In genomic region chr3:102206506-102207145, GRCh38 we compare ENCODE assay signal across 12 cellular contexts.
DNase-seq lines count a peak whose midpoint lies in the region; ATAC-seq and TF ChIP-seq lines count a peak whose summit lies in the region.
"Had no signal": no experiment of that assay in that cellular context is flagged by ENCODE, and none has a peak within 500 bp of the region (broad histone marks: within the 10 kb centered on the region; RNA-seq: fewer than 3 reads in every experiment).

No MANE protein-coding gene starts in this region.

- no peak overlapping the region for H3K4me3 Mint-ChIP-seq in mesothelial cell of epicardium
- H3K4me3 Mint-ChIP-seq in activated CD8-positive, alpha-beta T cell treated with anti-CD3 and anti-CD28 coated beads for 36 hours, result no peak overlapping the region
- H3K4me3 Mint-ChIP-seq: naive B cell had no signal

- no peaks in the 10 kb centered on the region for H3K27me3 Mint-ChIP-seq in mesothelial cell of epicardium (ENCODE audit: low read depth)
- H3K27me3 Mint-ChIP-seq in activated CD8-positive, alpha-beta T cell treated with anti-CD3 and anti-CD28 coated beads for 36 hours, result peaks cover 1% of the 10 kb centered on the region

- CTCF ChIA-PET in activated CD8-positive, alpha-beta T cell treated with anti-CD3 and anti-CD28 coated beads for 36 hours (lab: Charles Lee), result no interaction called here

- H3K36me3 Mint-ChIP-seq in mesothelial cell of epicardium, result peaks cover 8% of the 10 kb centered on the region
- H3K36me3 Mint-ChIP-seq in activated CD8-positive, alpha-beta T cell treated with anti-CD3 and anti-CD28 coated beads for 36 hours (ENCODE audit: low read depth), result peaks cover 1% of the 10 kb centered on the region

- intact Hi-C loops in Right ventricle myocardium inferior (cut with DNase I) (no loop called here), cardiac septum (cut with DNase I) (no loop called here)
- intact Hi-C loops in activated CD8-positive, alpha-beta T cell treated with anti-CD3 and anti-CD28 coated beads for 36 hours (cut with micrococcal nuclease), result no loop called here

- ATAC-seq in Right ventricle myocardium inferior (peak; percentile 97), HG03571 (IDR thresholded peaks at IDR 0.05; ENCODE audit: unreplicated experiment) (no peak)
- ATAC-seq in activated CD8-positive, alpha-beta T cell treated with anti-CD3 and anti-CD28 coated beads for 36 hours, result no peak

- peak; percentile 73 for DNase-seq in Right ventricle myocardium inferior (ENCODE audit: missing footprints)
- DNase-seq in cardiac septum (ENCODE audit: low spot score), result no peak
- no peak for DNase-seq in epithelial cell of prostate (ENCODE audit: low read depth, low spot score)
- DNase-seq in mesothelial cell of epicardium (ENCODE audit: low spot score in 2 of 2, unreplicated experiment in 2 of 2), result no peak
- DNase-seq in SW480 (ENCODE audit: low spot score), result no peak
- no peak for DNase-seq in iPS-NIHi11 (ENCODE audit: low spot score)
- no peak for DNase-seq in activated CD8-positive, alpha-beta T cell treated with anti-CD3 and anti-CD28 coated beads for 36 hours
- DNase-seq: activated CD4-positive, CD25-positive, alpha-beta regulatory T cell treated with anti-CD3 and anti-CD28 coated beads, Interleukin-2, amount 50 U/mL, for 72 hours; naive B cell; NCI-H524 had no signal

- TF ChIP-seq CTCF in mesothelial cell of epicardium (IDR thresholded peaks at IDR 0.05; ENCODE audit: unreplicated experiment), result no peak
- no peak for TF ChIP-seq CTCF in activated CD8-positive, alpha-beta T cell treated with anti-CD3 and anti-CD28 coated beads for 36 hours (IDR thresholded peaks at IDR 0.05)

- peaks cover 8% of the 10 kb centered on the region for H3K4me1 Mint-ChIP-seq in mesothelial cell of epicardium
- no peaks in the 10 kb centered on the region for H3K4me1 Mint-ChIP-seq in activated CD8-positive, alpha-beta T cell treated with anti-CD3 and anti-CD28 coated beads for 36 hours (ENCODE audit: low read depth)

- H3K9me3 Mint-ChIP-seq in mesothelial cell of epicardium, result peaks cover 34% of the 10 kb centered on the region
- peaks cover 5% of the 10 kb centered on the region for H3K9me3 Mint-ChIP-seq in activated CD8-positive, alpha-beta T cell treated with anti-CD3 and anti-CD28 coated beads for 36 hours

- peak overlapping the region; percentile 3 for H3K27ac Mint-ChIP-seq in mesothelial cell of epicardium
- H3K27ac Mint-ChIP-seq in activated CD8-positive, alpha-beta T cell treated with anti-CD3 and anti-CD28 coated beads for 36 hours, result no peak overlapping the region
- H3K27ac Mint-ChIP-seq: naive B cell had no signal

- peak overlapping the region; percentile 59 for H3K27ac ChIP-seq in epithelial cell of prostate
- H3K27ac ChIP-seq: dorsolateral prefrontal cortex had no signal

- POLR2A ChIA-PET in activated CD8-positive, alpha-beta T cell treated with anti-CD3 and anti-CD28 coated beads for 36 hours (lab: Charles Lee), result interaction anchor here (0.6 kb wide), 1 partner anchor 19 kb away, joined by 3 read pairs; no protein-coding TSS in a partner anchor
